Comparison of ENCODE assay signal across 19 cellular contexts in genomic region chr2:118667964-118668363, GRCh38.
A peak's percentile ranks its signal among the peaks of the same experiment; 100 is the strongest.
DNase-seq lines count a peak whose midpoint lies in the region; ATAC-seq and TF ChIP-seq lines count a peak whose summit lies in the region.
"Had no signal": no experiment of that assay in that cellular context is flagged by ENCODE, and none has a peak within 500 bp of the region (broad histone marks: within the 10 kb centered on the region; RNA-seq: fewer than 3 reads in every experiment).

No MANE protein-coding gene starts in this region.

- H2BK120ac ChIP-seq in neuronal stem cell (ENCODE audit: low read depth, low read length): no peak overlapping the region

- no peak overlapping the region for H3K4me3 ChIP-seq in neuronal stem cell (ENCODE audit: low read length in 2 of 2)
- H3K4me3 ChIP-seq: lung had no signal

- H2BK15ac ChIP-seq in neuronal stem cell (ENCODE audit: low read length): no peak overlapping the region

- peak overlapping the region; percentile 11 for H3K18ac ChIP-seq in neuronal stem cell (ENCODE audit: low read length)

- no peak overlapping the region for H3K4me2 ChIP-seq in neuronal stem cell (ENCODE audit: insufficient read depth, low read length, poor library complexity, severe bottlenecking)

- H3K4me3 Mint-ChIP-seq in chondrocyte (ENCODE audit: unreplicated experiment): no peak overlapping the region
- no peak overlapping the region for H3K4me3 Mint-ChIP-seq in activated naive CD4-positive, alpha-beta T cell treated with anti-CD3 and anti-CD28 coated beads, Interleukin-2, amount 10 ng/mL, durations not matched to agents 7 days and 5 days
- H3K4me3 Mint-ChIP-seq: activated naive CD8-positive, alpha-beta T cell treated with anti-CD3 and anti-CD28 coated beads, Interleukin-2, amount 50 U/mL, for 24 hours; activated T-cell treated with anti-CD3 and anti-CD28 coated beads, Interleukin-2, amount 50 U/mL, for 4 hours had no signal

- H3K36me3 Mint-ChIP-seq in chondrocyte (ENCODE audit: low read depth): no peaks in the 10 kb centered on the region
- H3K36me3 Mint-ChIP-seq in activated naive CD4-positive, alpha-beta T cell treated with anti-CD3 and anti-CD28 coated beads, Interleukin-2, amount 10 ng/mL, durations not matched to agents 7 days and 5 days: no peaks in the 10 kb centered on the region

- no peak overlapping the region for H3K23ac ChIP-seq in neuronal stem cell (ENCODE audit: low read depth, low read length, poor library complexity)

- WGBS in neuronal stem cell (ENCODE audit: extremely low coverage in 2 of 2, insufficient read length in 2 of 2, insufficient replicate concordance in 1 of 2), 2 donors: no CpG with 5 or more reads among the region's 6 CpGs

- no peak for TF ChIP-seq CTCF in chondrocyte (IDR thresholded peaks at IDR 0.05)

- ATAC-seq in GM19452 (IDR thresholded peaks at IDR 0.05; ENCODE audit: unreplicated experiment): no peak
- ATAC-seq: activated naive CD8-positive, alpha-beta T cell treated with anti-CD3 and anti-CD28 coated beads, Interleukin-2, amount 50 U/mL, for 24 hours; activated T-cell treated with anti-CD3 and anti-CD28 coated beads, Interleukin-2, amount 50 U/mL, for 4 hours; stimulated activated naive CD8-positive, alpha-beta T cell treated with anti-CD3 and anti-CD28 coated beads, Interleukin-15, Interleukin-2, amounts not matched to agents 100 U/mL and 50 U/mL, for 24 hours had no signal

- no peaks in the 10 kb centered on the region for H3K9me3 ChIP-seq in neuronal stem cell (replicated peaks in 1 of 2; ENCODE audit: control insufficient read depth in 2 of 2, insufficient read depth in 1 of 2, low read depth in 1 of 2, low read length in 2 of 2)
- H3K9me3 ChIP-seq: neutrophil had no signal

- H3K27me3 Mint-ChIP-seq in chondrocyte (ENCODE audit: low read depth): peaks cover 13% of the 10 kb centered on the region
- no peaks in the 10 kb centered on the region for H3K27me3 Mint-ChIP-seq in activated naive CD4-positive, alpha-beta T cell treated with anti-CD3 and anti-CD28 coated beads, Interleukin-2, amount 10 ng/mL, durations not matched to agents 7 days and 5 days

- peaks cover 19% of the 10 kb centered on the region for H3K4me1 Mint-ChIP-seq in chondrocyte (ENCODE audit: low read depth)
- H3K4me1 Mint-ChIP-seq in activated naive CD4-positive, alpha-beta T cell treated with anti-CD3 and anti-CD28 coated beads, Interleukin-2, amount 10 ng/mL, durations not matched to agents 7 days and 5 days: no peaks in the 10 kb centered on the region
- H3K4me1 Mint-ChIP-seq: activated naive CD8-positive, alpha-beta T cell treated with anti-CD3 and anti-CD28 coated beads, Interleukin-2, amount 50 U/mL, for 24 hours had no signal

- DNase-seq in AG08396 (ENCODE audit: low spot score): peak; percentile 37
- peak; percentile 74 for DNase-seq in M059J (ENCODE audit: low read depth)
- DNase-seq in chondrocyte (ENCODE audit: low spot score): no peak
- no peak for DNase-seq in neuronal stem cell (ENCODE audit: low spot score)
- DNase-seq in activated CD8-positive, alpha-beta memory T cell treated with anti-CD3 and anti-CD28 coated beads, Interleukin-2, amount 50 U/mL, for 48 hours: no peak
- no peak for DNase-seq in NCI-H82 (lab: John Stamatoyannopoulos, UW)
- no peak for DNase-seq in activated naive CD4-positive, alpha-beta T cell treated with anti-CD3 and anti-CD28 coated beads, Interleukin-2, amount 10 ng/mL, durations not matched to agents 7 days and 5 days
- DNase-seq: activated CD4-positive, alpha-beta T cell treated with anti-CD3 and anti-CD28 coated beads for 48 hours; activated naive CD8-positive, alpha-beta T cell treated with anti-CD3 and anti-CD28 coated beads, Interleukin-2, amount 50 U/mL, for 24 hours; activated T-cell treated with anti-CD3 and anti-CD28 coated beads, Interleukin-2, amount 50 U/mL, for 4 hours; AML-193; DMS 273 treated with DMSO at 0.1 percent for 48 hours; erythroblast; NCI-H2081 treated with DMSO at 0.1 percent for 48 hours; NCI-H69; stimulated activated naive CD8-positive, alpha-beta T cell treated with anti-CD3 and anti-CD28 coated beads, Interleukin-15, Interleukin-2, amounts not matched to agents 100 U/mL and 50 U/mL, for 24 hours had no signal

- H2BK12ac ChIP-seq in neuronal stem cell (ENCODE audit: low read length): no peak overlapping the region

- H3K9me3 Mint-ChIP-seq in chondrocyte (ENCODE audit: low read depth): no peaks in the 10 kb centered on the region
- no peaks in the 10 kb centered on the region for H3K9me3 Mint-ChIP-seq in activated naive CD4-positive, alpha-beta T cell treated with anti-CD3 and anti-CD28 coated beads, Interleukin-2, amount 10 ng/mL, durations not matched to agents 7 days and 5 days
- H3K9me3 Mint-ChIP-seq: activated naive CD8-positive, alpha-beta T cell treated with anti-CD3 and anti-CD28 coated beads, Interleukin-2, amount 50 U/mL, for 24 hours; activated T-cell treated with anti-CD3 and anti-CD28 coated beads, Interleukin-2, amount 50 U/mL, for 4 hours had no signal

- H2BK5ac ChIP-seq in neuronal stem cell (ENCODE audit: low read length): no peak overlapping the region

- H3K9ac ChIP-seq in neuronal stem cell (ENCODE audit: low read depth, low read length, poor library complexity): no peak overlapping the region

- CTCF ChIA-PET in activated naive CD4-positive, alpha-beta T cell treated with anti-CD3 and anti-CD28 coated beads, Interleukin-2, amount 10 ng/mL, durations not matched to agents 7 days and 5 days (lab: Charles Lee): interaction anchor here (0.7 kb wide), 1 partner anchor 605 kb away, joined by 3 read pairs; no protein-coding TSS in a partner anchor

- no peaks in the 10 kb centered on the region for H3K79me1 ChIP-seq in neuronal stem cell (ENCODE audit: low read depth, low read length)

- peak overlapping the region; percentile 79 for H2AFZ ChIP-seq in neuronal stem cell (ENCODE audit: low read length)

- H3K36me3 ChIP-seq in neuronal stem cell (replicated peaks in 1 of 2; ENCODE audit: control insufficient read depth in 2 of 2, insufficient read depth in 2 of 2, low read length in 2 of 2): no peaks in the 10 kb centered on the region
- H3K36me3 ChIP-seq: neutrophil had no signal

- H3K27ac ChIP-seq in neuronal stem cell (replicated peaks; ENCODE audit: low read length): peak overlapping the region; percentile 52
- H3K27ac ChIP-seq: neutrophil had no signal

- H4K91ac ChIP-seq in neuronal stem cell (ENCODE audit: low read depth, low read length, poor library complexity): no peak overlapping the region

- H3K4me1 ChIP-seq in neuronal stem cell (ENCODE audit: control insufficient read depth in 2 of 2, insufficient read depth in 1 of 2, low read depth in 1 of 2, low read length in 2 of 2): peaks cover 6 to 9% of the 10 kb centered on the region in 2 donors

- H3K14ac ChIP-seq in neuronal stem cell (ENCODE audit: low read length): no peak overlapping the region

- H4K8ac ChIP-seq in neuronal stem cell (ENCODE audit: low read depth, low read length): no peak overlapping the region

- H3K27me3 ChIP-seq in neuronal stem cell (ENCODE audit: control insufficient read depth in 3 of 3, insufficient read depth in 3 of 3, low read depth in 1 of 3, low read length in 3 of 3): no peaks in the 10 kb centered on the region
- H3K27me3 ChIP-seq: neutrophil had no signal

- no peak overlapping the region for H2AK5ac ChIP-seq in neuronal stem cell (ENCODE audit: low read depth, low read length)

- no peak overlapping the region for H3K4ac ChIP-seq in neuronal stem cell (ENCODE audit: low read length)

- H3K27ac Mint-ChIP-seq in chondrocyte (ENCODE audit: unreplicated experiment): peak overlapping the region; percentile 89
- H3K27ac Mint-ChIP-seq in activated naive CD4-positive, alpha-beta T cell treated with anti-CD3 and anti-CD28 coated beads, Interleukin-2, amount 10 ng/mL, durations not matched to agents 7 days and 5 days: no peak overlapping the region
- H3K27ac Mint-ChIP-seq: activated naive CD8-positive, alpha-beta T cell treated with anti-CD3 and anti-CD28 coated beads, Interleukin-2, amount 50 U/mL, for 24 hours had no signal

Comparison
In these comparisons a context has a peak if more than half of its experiments do, and no peak if none do; other contexts are left out.
1. DNase-seq: peak in AG08396 (single experiment) and M059J (single experiment); none in chondrocyte (single experiment), neuronal stem cell (single experiment), activated CD8-positive, alpha-beta memory T cell treated with anti-CD3 and anti-CD28 coated beads, Interleukin-2, amount 50 U/mL, for 48 hours (single experiment), NCI-H82 (single experiment) and activated naive CD4-positive, alpha-beta T cell treated with anti-CD3 and anti-CD28 coated beads, Interleukin-2, amount 10 ng/mL, durations not matched to agents 7 days and 5 days (single experiment).